Comparison of ENCODE assay signal across 20 cellular contexts in genomic region chr9:19965336-19965735, GRCh38.
"Had no signal": no experiment of that assay in that cellular context is flagged by ENCODE, and none has a peak within 500 bp of the region (broad histone marks: within the 10 kb centered on the region; RNA-seq: fewer than 3 reads in every experiment).

No MANE protein-coding gene starts in this region.

- ATAC-seq: activated CD4-positive, CD25-positive, alpha-beta regulatory T cell treated with anti-CD3 and anti-CD28 coated beads, Interleukin-2, amount 50 U/mL, for 24 hours; activated naive CD8-positive, alpha-beta T cell treated with anti-CD3 and anti-CD28 coated beads, Interleukin-2, amount 50 U/mL, for 24 hours; foreskin keratinocyte; left lobe of liver; sciatic nerve; stimulated activated naive B cell treated with anti-CD40 and anti-IgM and Interleukin-4, amounts not matched to agents 10 μg/mL and 1 μg/mL and 100 μg/mL, for 72 hours had no signal

- H3K36me3 Mint-ChIP-seq: stimulated activated naive B cell treated with anti-CD40 and anti-IgM and Interleukin-4, amounts not matched to agents 10 μg/mL and 1 μg/mL and 100 μg/mL, for 72 hours had no signal

- H3K36me3 ChIP-seq: colonic mucosa, spleen had no signal

- H3K9me3 ChIP-seq: colonic mucosa, spleen had no signal

- H3K4me3 Mint-ChIP-seq: activated naive CD4-positive, alpha-beta T cell treated with anti-CD3 and anti-CD28 coated beads, Interleukin-2, amount 10 ng/mL, durations not matched to agents 7 days and 5 days; activated naive CD8-positive, alpha-beta T cell treated with anti-CD3 and anti-CD28 coated beads, Interleukin-2, amount 50 U/mL, for 24 hours; nephron; stimulated activated naive B cell treated with anti-CD40 and anti-IgM and Interleukin-4, amounts not matched to agents 10 μg/mL and 1 μg/mL and 100 μg/mL, for 72 hours had no signal

- H3K27me3 ChIP-seq: colonic mucosa, foreskin keratinocyte had no signal

- H3K4me1 ChIP-seq: colonic mucosa, foreskin keratinocyte, spleen had no signal

- DNase-seq: activated CD4-positive, alpha-beta T cell treated with anti-CD3 and anti-CD28 coated beads, Interleukin-2, amount 50 U/mL, for 1 hour; activated CD8-positive, alpha-beta memory T cell treated with anti-CD3 and anti-CD28 coated beads, Interleukin-2, amount 50 U/mL, for 4 hours; activated effector memory CD4-positive, alpha-beta T cell treated with Interleukin-2 at 50 U/mL for 16 hours; activated naive CD4-positive, alpha-beta T cell treated with anti-CD3 and anti-CD28 coated beads, Interleukin-2, amount 10 ng/mL, durations not matched to agents 7 days and 5 days; activated naive CD8-positive, alpha-beta T cell treated with anti-CD3 and anti-CD28 coated beads, Interleukin-2, amount 50 U/mL, for 24 hours; activated T-cell treated with anti-CD3 and anti-CD28 coated beads, Interleukin-2, amount 50 U/mL, for 48 hours; caudate nucleus; colonic mucosa; erythroblast; foreskin keratinocyte; hypothalamus; midbrain; nucleus accumbens; spleen; stimulated activated naive B cell treated with anti-CD40 and anti-IgM and Interleukin-4, amounts not matched to agents 10 μg/mL and 1 μg/mL and 100 μg/mL, for 72 hours; T1000 had no signal

- H3K27ac ChIP-seq: colonic mucosa, foreskin keratinocyte, spleen had no signal

- H3K27ac Mint-ChIP-seq: activated naive CD4-positive, alpha-beta T cell treated with anti-CD3 and anti-CD28 coated beads, Interleukin-2, amount 10 ng/mL, durations not matched to agents 7 days and 5 days; activated naive CD8-positive, alpha-beta T cell treated with anti-CD3 and anti-CD28 coated beads, Interleukin-2, amount 50 U/mL, for 24 hours; nephron; stimulated activated naive B cell treated with anti-CD40 and anti-IgM and Interleukin-4, amounts not matched to agents 10 μg/mL and 1 μg/mL and 100 μg/mL, for 72 hours had no signal

- H3K9me3 Mint-ChIP-seq: activated naive CD8-positive, alpha-beta T cell treated with anti-CD3 and anti-CD28 coated beads, Interleukin-2, amount 50 U/mL, for 24 hours had no signal

- H3K4me3 ChIP-seq: colonic mucosa, spleen had no signal
